In the genomic region with DNA sequence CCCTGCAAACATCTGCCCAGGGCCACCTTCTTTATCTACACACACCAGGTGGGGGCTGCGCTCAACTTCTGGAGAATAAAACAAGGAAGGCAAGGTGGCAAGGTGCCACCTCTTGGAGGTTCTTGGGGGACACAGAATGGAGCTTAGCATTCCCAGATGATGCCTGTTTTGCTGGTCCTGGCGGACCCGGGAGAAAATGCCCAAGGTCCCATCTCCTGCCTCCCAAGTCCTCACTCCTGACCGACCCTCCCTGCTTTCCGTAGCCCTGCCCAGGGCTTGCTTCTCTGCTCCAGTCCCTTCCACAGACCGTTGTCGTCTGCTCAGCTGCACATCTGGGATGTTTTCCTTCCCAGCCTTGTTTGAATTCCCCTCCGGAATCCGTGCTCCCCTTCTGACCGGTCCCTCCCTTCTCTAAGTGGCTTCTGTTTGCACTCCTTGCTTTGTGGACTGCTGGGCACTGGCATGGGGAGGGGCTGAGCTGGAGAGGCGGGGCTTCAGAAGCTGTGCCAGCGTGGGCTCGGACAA, we compare ENCODE assay signal across 8 cellular contexts. TPM values are rescaled to one million over a fixed set of nuclear protein-coding genes. Genes with fewer than 3 reads are reported as not detected.
A peak's percentile ranks its signal among the peaks of the same experiment; 100 is the strongest.
DNase-seq lines count a peak whose midpoint lies in the region; ATAC-seq, FAIRE-seq and TF ChIP-seq lines count a peak whose summit lies in the region.

No MANE protein-coding gene starts in this region.

- DNase-seq in activated naive CD4-positive, alpha-beta T cell treated with anti-CD3 and anti-CD28 coated beads, Interleukin-2, amount 10 ng/mL, durations not matched to agents 7 days and 5 days = no peak
- DNase-seq in activated naive CD4-positive, alpha-beta T cell treated with anti-CD3 and anti-CD28 coated beads, Interleukin-2, amount 50 U/mL, for 72 hours (ENCODE audit: low spot score in 2 of 2) = no peak
- no peak for DNase-seq in astrocyte of the spinal cord (ENCODE audit: low read depth, low spot score)
- DNase-seq in left lung = peak in 1 of 2 donors; percentile 64
- DNase-seq in upper lobe of right lung = no peak
- DNase-seq in H54 (ENCODE audit: insufficient read length, low spot score) = no peak

- H3K27ac ChIP-seq in left lung (peak overlapping the region; percentile 8 to 45), upper lobe of right lung (peak overlapping the region; percentile 32)

- no peak overlapping the region for H3K27ac Mint-ChIP-seq in activated naive CD4-positive, alpha-beta T cell treated with anti-CD3 and anti-CD28 coated beads, Interleukin-2, amount 10 ng/mL, durations not matched to agents 7 days and 5 days
- H3K27ac Mint-ChIP-seq in activated naive CD4-positive, alpha-beta T cell treated with anti-CD3 and anti-CD28 coated beads, Interleukin-2, amount 50 U/mL, for 72 hours = no peak overlapping the region

- CTCF ChIA-PET in activated naive CD4-positive, alpha-beta T cell treated with anti-CD3 and anti-CD28 coated beads, Interleukin-2, amount 10 ng/mL, durations not matched to agents 7 days and 5 days (lab: Charles Lee) = interaction anchor here (1.2 to 2.4 kb wide), 2 partner anchors 12 to 66 kb away, joined by 4 to 12 read pairs; no protein-coding TSS in a partner anchor

- H3K36me3 Mint-ChIP-seq in activated naive CD4-positive, alpha-beta T cell treated with anti-CD3 and anti-CD28 coated beads, Interleukin-2, amount 10 ng/mL, durations not matched to agents 7 days and 5 days = peaks cover 29% of the 10 kb centered on the region
- H3K36me3 Mint-ChIP-seq in activated naive CD4-positive, alpha-beta T cell treated with anti-CD3 and anti-CD28 coated beads, Interleukin-2, amount 50 U/mL, for 72 hours = peaks cover 0 to 11% of the 10 kb centered on the region in 2 donors

- TF ChIP-seq CTCF in astrocyte of the spinal cord (IDR thresholded peaks at IDR 0.05; ENCODE audit: low read depth, low read length) (no peak), left lung (IDR thresholded peaks at IDR 0.05) (no peak), upper lobe of right lung (IDR thresholded peaks at IDR 0.05) (no peak)

- peak overlapping the region; percentile 69 for H3K4me3 Mint-ChIP-seq in activated naive CD4-positive, alpha-beta T cell treated with anti-CD3 and anti-CD28 coated beads, Interleukin-2, amount 10 ng/mL, durations not matched to agents 7 days and 5 days

- H3K4me1 ChIP-seq in left lung (peaks cover 14 to 47% of the 10 kb centered on the region in 2 donors), upper lobe of right lung (peaks cover 38% of the 10 kb centered on the region)

- ATAC-seq in activated naive CD4-positive, alpha-beta T cell treated with anti-CD3 and anti-CD28 coated beads, Interleukin-2, amount 50 U/mL, for 72 hours = no peak
- ATAC-seq in left lung (peak; percentile 74), upper lobe of right lung (peak; percentile 76), GM18867 (IDR thresholded peaks at IDR 0.05; ENCODE audit: unreplicated experiment) (no peak), esophagus mucosa (no peak)

- intact Hi-C loops in left lung (cut with DNase I) = no loop called here
- intact Hi-C loops in upper lobe of right lung (cut with DNase I) = no loop called here

- no peaks in the 10 kb centered on the region for H3K9me3 Mint-ChIP-seq in activated naive CD4-positive, alpha-beta T cell treated with anti-CD3 and anti-CD28 coated beads, Interleukin-2, amount 10 ng/mL, durations not matched to agents 7 days and 5 days
- H3K9me3 Mint-ChIP-seq in activated naive CD4-positive, alpha-beta T cell treated with anti-CD3 and anti-CD28 coated beads, Interleukin-2, amount 50 U/mL, for 72 hours = peaks cover 0 to 3% of the 10 kb centered on the region in 2 donors

- H3K27me3 ChIP-seq in left lung (peaks cover 0 to 29% of the 10 kb centered on the region in 2 donors), upper lobe of right lung (no peaks in the 10 kb centered on the region)

- no peak for FAIRE-seq in H54 (lab: Jason Lieb, UNC)

- peak overlapping the region; percentile 47 for H3K4me3 ChIP-seq in astrocyte of the spinal cord (ENCODE audit: low read depth, low read length)
- peak overlapping the region; percentile 17 to 35 for H3K4me3 ChIP-seq in left lung
- H3K4me3 ChIP-seq in upper lobe of right lung = peak overlapping the region; percentile 50

- H3K4me1 Mint-ChIP-seq in activated naive CD4-positive, alpha-beta T cell treated with anti-CD3 and anti-CD28 coated beads, Interleukin-2, amount 10 ng/mL, durations not matched to agents 7 days and 5 days = peaks cover 79% of the 10 kb centered on the region

- in situ Hi-C loops in astrocyte of the spinal cord (cut with HindIII; ENCODE audit: low sequenced_read_pairs) = no loop called here

- no peak for TF ChIP-seq POLR2A in H54 (IDR thresholded peaks at IDR 0.05; ENCODE audit: low read depth, low read length)

- no peaks in the 10 kb centered on the region for H3K9me3 ChIP-seq in left lung
- H3K9me3 ChIP-seq in upper lobe of right lung = no peaks in the 10 kb centered on the region

- no peaks in the 10 kb centered on the region for H3K27me3 Mint-ChIP-seq in activated naive CD4-positive, alpha-beta T cell treated with anti-CD3 and anti-CD28 coated beads, Interleukin-2, amount 10 ng/mL, durations not matched to agents 7 days and 5 days

- H3K36me3 ChIP-seq in left lung (no peaks in the 10 kb centered on the region), upper lobe of right lung (no peaks in the 10 kb centered on the region)

RNA-seq across cellular contexts. Expression of gene ITPR3, which starts 13.1 kb away (rescaled TPM):
- 10 to 100 TPM; 39.2 to 50.8 TPM for total RNA-seq in activated naive CD4-positive, alpha-beta T cell treated with anti-CD3 and anti-CD28 coated beads, Interleukin-2, amount 50 U/mL, for 72 hours
- 100 to 1,000 TPM; 107 to 147 TPM for total RNA-seq in left lung
- 111 TPM for total RNA-seq in upper lobe of right lung
- total RNA-seq in esophagus mucosa = 23.7 TPM

RNA-seq across cellular contexts. Expression of gene BAK1, which starts 54.2 kb away (rescaled TPM):
- total RNA-seq in activated naive CD4-positive, alpha-beta T cell treated with anti-CD3 and anti-CD28 coated beads, Interleukin-2, amount 50 U/mL, for 72 hours = 10 to 100 TPM; 43.8 to 57.0 TPM
- total RNA-seq in left lung (10 to 100 TPM; 26.5 to 27.0 TPM), upper lobe of right lung (19.1 TPM), esophagus mucosa (33.5 TPM)

Comparison
In these comparisons a context has a peak if more than half of its experiments do, and no peak if none do; other contexts are left out.
1. ATAC-seq: peak in left lung (single experiment) and upper lobe of right lung (single experiment); none in activated naive CD4-positive, alpha-beta T cell treated with anti-CD3 and anti-CD28 coated beads, Interleukin-2, amount 50 U/mL, for 72 hours (0 of 2), GM18867 (single experiment) and esophagus mucosa (single experiment).
2. Peak in every context shown above with its lines, with median percentiles within 50 percentile points of each other: H3K4me3 ChIP-seq.